25 cellular contexts compared by ENCODE assay signal in the genomic region with DNA sequence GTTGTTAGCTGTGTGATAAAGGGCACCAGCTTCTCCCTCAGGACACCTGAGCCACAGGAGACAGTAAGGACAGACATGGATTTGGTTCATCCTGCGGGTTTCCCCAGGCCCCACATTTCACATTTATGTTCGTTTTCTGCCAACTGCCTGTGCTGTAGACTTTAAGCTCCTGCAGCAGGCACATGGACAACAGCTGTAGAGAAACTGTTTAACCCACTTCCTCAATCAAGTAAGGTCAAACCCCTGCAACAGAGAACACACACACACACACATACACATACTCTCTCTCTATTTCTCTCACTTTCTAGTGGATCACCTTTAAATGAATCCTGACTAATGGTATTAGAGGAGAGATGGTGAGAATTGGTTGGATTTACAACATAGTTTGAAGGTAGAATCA.
DNase-seq lines count a peak whose midpoint lies in the region; ATAC-seq and TF ChIP-seq lines count a peak whose summit lies in the region.
"Had no signal": no experiment of that assay in that cellular context is flagged by ENCODE, and none has a peak within 500 bp of the region (broad histone marks: within the 10 kb centered on the region; RNA-seq: fewer than 3 reads in every experiment).

No MANE protein-coding gene starts in this region.

- H3K79me2 ChIP-seq in mammary epithelial cell (ENCODE audit: insufficient read depth, low read length) = no peaks in the 10 kb centered on the region

- H3K9me3 ChIP-seq in mammary epithelial cell (replicated peaks; ENCODE audit: insufficient read depth, low read length) (no peaks in the 10 kb centered on the region), ovary (no peaks in the 10 kb centered on the region)
- H3K9me3 ChIP-seq: BLaER1 treated with 17β-estradiol and CSF1 and Interleukin-3, amounts not matched to agents 10 nM and 100 nM; MG63; SJSA1 had no signal

- ATAC-seq in natural killer cell = no peak
- ATAC-seq: activated CD8-positive, alpha-beta T cell treated with anti-CD3 and anti-CD28 coated beads, Interleukin-2, amount 10 ng/mL, durations not matched to agents 7 days and 5 days; activated T-cell treated with anti-CD3 and anti-CD28 coated beads, Interleukin-2, amount 50 U/mL, for 72 hours; left colon; Panc1 had no signal

- intact Hi-C loops in mammary epithelial cell (cut with micrococcal nuclease) = no loop called here
- intact Hi-C loops in MCF 10A (cut with micrococcal nuclease) = no loop called here
- intact Hi-C loops in natural killer cell (cut with micrococcal nuclease) = no loop called here
- intact Hi-C loops in ovary (cut with DNase I) = no loop called here

- CTCF ChIA-PET in mammary epithelial cell (lab: Charles Lee; ENCODE audit: low non-redundant PET) (no interaction called here), MCF 10A (lab: Yijun Ruan, JAX) (interaction anchor here (0.5 to 1.3 kb wide), 3 partner anchors 9 to 456 kb away, joined by 3 to 5 read pairs (median 3); no protein-coding TSS in a partner anchor)

- no peak overlapping the region for H3K4me2 ChIP-seq in mammary epithelial cell (ENCODE audit: insufficient read depth, low read depth, low read length)
- H3K4me2 ChIP-seq: neural progenitor cell had no signal

- no peaks in the 10 kb centered on the region for H3K9me3 Mint-ChIP-seq in MCF 10A (ENCODE audit: unreplicated experiment)
- peaks cover 9 to 11% of the 10 kb centered on the region in 2 donors for H3K9me3 Mint-ChIP-seq in natural killer cell
- H3K9me3 Mint-ChIP-seq: activated naive CD8-positive, alpha-beta T cell treated with anti-CD3 and anti-CD28 coated beads for 36 hours; neural progenitor cell had no signal

- in situ Hi-C loops in mammary epithelial cell (cut with MboI; ENCODE audit: low sequenced_read_pairs in 2 of 2) (no loop called here), KBM-7 (cut with MboI; ENCODE audit: low pct_unique_long_range_greater_than_20kb, low sequenced_read_pairs) (no loop called here)

- no TSS peak for BruUV-seq in mammary epithelial cell (replicated peaks; lab: Mats Ljungman, UMichigan)
- no TSS peak for BruUV-seq in MCF 10A (replicated peaks; lab: Mats Ljungman, UMichigan)

- TF ChIP-seq EP300 in ovary (IDR thresholded peaks at IDR 0.05) = no peak

- peak overlapping the region; percentile 72 for H2AFZ ChIP-seq in mammary epithelial cell (ENCODE audit: low read depth, low read length)
- H2AFZ ChIP-seq: neural progenitor cell had no signal

- no peak overlapping the region for H3K4me3 Mint-ChIP-seq in MCF 10A (ENCODE audit: unreplicated experiment)
- no peak overlapping the region for H3K4me3 Mint-ChIP-seq in natural killer cell
- H3K4me3 Mint-ChIP-seq: activated CD8-positive, alpha-beta T cell treated with anti-CD3 and anti-CD28 coated beads, Interleukin-2, amount 10 ng/mL, durations not matched to agents 7 days and 5 days; activated naive CD8-positive, alpha-beta T cell treated with anti-CD3 and anti-CD28 coated beads for 36 hours; activated T-cell treated with anti-CD3 and anti-CD28 coated beads, Interleukin-2, amount 50 U/mL, for 72 hours; neural progenitor cell had no signal

- H3K4me1 ChIP-seq in mammary epithelial cell (ENCODE audit: insufficient read depth, low read length) = peaks cover 7% of the 10 kb centered on the region
- H3K4me1 ChIP-seq in ovary (ENCODE audit: insufficient read depth) = no peaks in the 10 kb centered on the region
- H3K4me1 ChIP-seq: foreskin keratinocyte, neural progenitor cell, SJSA1 had no signal

- H3K27ac Mint-ChIP-seq in MCF 10A (ENCODE audit: low read depth, unreplicated experiment) = no peak overlapping the region
- H3K27ac Mint-ChIP-seq in natural killer cell = no peak overlapping the region
- H3K27ac Mint-ChIP-seq: activated CD8-positive, alpha-beta T cell treated with anti-CD3 and anti-CD28 coated beads, Interleukin-2, amount 10 ng/mL, durations not matched to agents 7 days and 5 days; activated naive CD8-positive, alpha-beta T cell treated with anti-CD3 and anti-CD28 coated beads for 36 hours; activated T-cell treated with anti-CD3 and anti-CD28 coated beads, Interleukin-2, amount 50 U/mL, for 72 hours; neural progenitor cell had no signal

- dilution Hi-C loops in mammary epithelial cell (cut with HindIII; ENCODE audit: low sequenced_read_pairs) = no loop called here

- H3K36me3 ChIP-seq in mammary epithelial cell (ENCODE audit: insufficient read depth, low read length) (no peaks in the 10 kb centered on the region), ovary (no peaks in the 10 kb centered on the region)
- H3K36me3 ChIP-seq: BLaER1 treated with 17β-estradiol and CSF1 and Interleukin-3, amounts not matched to agents 10 nM and 100 nM; brain microvascular endothelial cell; MG63; neural progenitor cell; SJSA1 had no signal

- POLR2A ChIA-PET in MCF 10A (lab: Yijun Ruan, JAX) = interaction anchor here (0.6 to 3.2 kb wide), 3 partner anchors 9 to 313 kb away, joined by 3 to 13 read pairs (median 6); no protein-coding TSS in a partner anchor

- H3K4me1 Mint-ChIP-seq in MCF 10A (ENCODE audit: insufficient read depth, unreplicated experiment) (peaks cover 18% of the 10 kb centered on the region), natural killer cell (no peaks in the 10 kb centered on the region)
- H3K4me1 Mint-ChIP-seq: activated naive CD8-positive, alpha-beta T cell treated with anti-CD3 and anti-CD28 coated beads for 36 hours; neural progenitor cell had no signal

- TF ChIP-seq POLR2A in ovary (IDR thresholded peaks at IDR 0.05) = no peak

- H3K4me3 ChIP-seq in mammary epithelial cell (replicated peaks in 1 of 3; ENCODE audit: insufficient read depth in 1 of 3, low read depth in 2 of 3, low read length in 3 of 3) (no peak overlapping the region), ovary (no peak overlapping the region)
- H3K4me3 ChIP-seq: BLaER1 treated with 17β-estradiol and CSF1 and Interleukin-3, amounts not matched to agents 10 nM and 100 nM; coronary artery; MG63; neural progenitor cell; SJSA1 had no signal

- H4K20me1 ChIP-seq in mammary epithelial cell (ENCODE audit: insufficient read depth, low read length) = no peaks in the 10 kb centered on the region
- H4K20me1 ChIP-seq: BLaER1 treated with 17β-estradiol and CSF1 and Interleukin-3, amounts not matched to agents 10 nM and 100 nM had no signal

- H3K27me3 ChIP-seq in mammary epithelial cell (ENCODE audit: insufficient read depth, low read length) (no peaks in the 10 kb centered on the region), ovary (no peaks in the 10 kb centered on the region)
- H3K27me3 ChIP-seq: BLaER1 treated with 17β-estradiol and CSF1 and Interleukin-3, amounts not matched to agents 10 nM and 100 nM; brain microvascular endothelial cell; foreskin keratinocyte; MG63; neural progenitor cell; SJSA1 had no signal

- WGBS in mammary epithelial cell (ENCODE audit: low coverage, missing lambda C conversion rate) = 50% methylated on average over 2 of the region's 2 CpGs
- WGBS in ovary, 3 donors = 52 to 62% (median 59%) methylated on average over 2 of the region's 2 CpGs

- H3K27ac ChIP-seq in mammary epithelial cell (ENCODE audit: insufficient read depth, low read depth, low read length) (no peak overlapping the region), ovary (no peak overlapping the region)
- H3K27ac ChIP-seq: 22Rv1; BLaER1 treated with 17β-estradiol and CSF1 and Interleukin-3, amounts not matched to agents 10 nM and 100 nM; brain microvascular endothelial cell; coronary artery; foreskin keratinocyte; neural progenitor cell; SJSA1 had no signal

- DNase-seq in mammary epithelial cell = no peak
- DNase-seq in MCF 10A (ENCODE audit: unreplicated experiment) = no peak
- peak; percentile 20 for DNase-seq in KBM-7
- DNase-seq in OCI-M1 (lab: John Stamatoyannopoulos, UW) = peak; percentile 74
- DNase-seq in NCI-H1930 (lab: John Stamatoyannopoulos, UW) = no peak
- no peak for DNase-seq in natural killer cell
- no peak for DNase-seq in ovary
- no peak for DNase-seq in activated CD4-positive, CD25-positive, alpha-beta regulatory T cell treated with anti-CD3 and anti-CD28 coated beads, Interleukin-2, amount 50 U/mL, for 72 hours
- DNase-seq: activated CD4-positive, CD25-positive, alpha-beta regulatory T cell; activated CD8-positive, alpha-beta T cell treated with anti-CD3 and anti-CD28 coated beads, Interleukin-2, amount 10 ng/mL, durations not matched to agents 7 days and 5 days; activated naive CD8-positive, alpha-beta T cell treated with anti-CD3 and anti-CD28 coated beads for 36 hours; activated T-cell treated with anti-CD3 and anti-CD28 coated beads, Interleukin-2, amount 50 U/mL, for 72 hours; brain microvascular endothelial cell; left colon; midbrain; NCI-H2081 treated with DMSO at 0.1 percent for 48 hours; NCI-H526 treated with DMSO at 0.1 percent for 48 hours had no signal

- H3K36me3 Mint-ChIP-seq in MCF 10A (ENCODE audit: insufficient read depth, unreplicated experiment) (no peaks in the 10 kb centered on the region), natural killer cell (no peaks in the 10 kb centered on the region)
- H3K36me3 Mint-ChIP-seq: activated naive CD8-positive, alpha-beta T cell treated with anti-CD3 and anti-CD28 coated beads for 36 hours; neural progenitor cell had no signal

- no peak overlapping the region for H3K9ac ChIP-seq in mammary epithelial cell (ENCODE audit: insufficient read depth, low read length)
- H3K9ac ChIP-seq: BLaER1 treated with 17β-estradiol and CSF1 and Interleukin-3, amounts not matched to agents 10 nM and 100 nM; neural progenitor cell had no signal

- H3K27me3 Mint-ChIP-seq in MCF 10A (ENCODE audit: insufficient read depth, unreplicated experiment) (no peaks in the 10 kb centered on the region), natural killer cell (ENCODE audit: low read depth in 2 of 2) (no peaks in the 10 kb centered on the region)
- H3K27me3 Mint-ChIP-seq: activated naive CD8-positive, alpha-beta T cell treated with anti-CD3 and anti-CD28 coated beads for 36 hours had no signal

- TF ChIP-seq CTCF in mammary epithelial cell (conservative IDR thresholded peaks at IDR 0.05 in 1 of 2, IDR thresholded peaks at IDR 0.05 in 1 of 2; ENCODE audit: extremely low read depth in 1 of 2, insufficient read depth in 1 of 2, low read depth in 1 of 2, low read length in 2 of 2) (no peak), MCF 10A (IDR thresholded peaks at IDR 0.05; ENCODE audit: unreplicated experiment) (no peak), natural killer cell (IDR thresholded peaks at IDR 0.05) (no peak), ovary (IDR thresholded peaks at IDR 0.05) (no peak)

Comparison
In these comparisons a context has a peak if more than half of its experiments do, and no peak if none do; other contexts are left out.
1. DNase-seq: peak in KBM-7 (single experiment) and OCI-M1 (single experiment); none in mammary epithelial cell (single experiment), MCF 10A (single experiment), NCI-H1930 (0 of 2), natural killer cell (single experiment), ovary (0 of 5) and activated CD4-positive, CD25-positive, alpha-beta regulatory T cell treated with anti-CD3 and anti-CD28 coated beads, Interleukin-2, amount 50 U/mL, for 72 hours (single experiment).